Comparison of ENCODE assay signal across 1 cellular context in the genomic region with DNA sequence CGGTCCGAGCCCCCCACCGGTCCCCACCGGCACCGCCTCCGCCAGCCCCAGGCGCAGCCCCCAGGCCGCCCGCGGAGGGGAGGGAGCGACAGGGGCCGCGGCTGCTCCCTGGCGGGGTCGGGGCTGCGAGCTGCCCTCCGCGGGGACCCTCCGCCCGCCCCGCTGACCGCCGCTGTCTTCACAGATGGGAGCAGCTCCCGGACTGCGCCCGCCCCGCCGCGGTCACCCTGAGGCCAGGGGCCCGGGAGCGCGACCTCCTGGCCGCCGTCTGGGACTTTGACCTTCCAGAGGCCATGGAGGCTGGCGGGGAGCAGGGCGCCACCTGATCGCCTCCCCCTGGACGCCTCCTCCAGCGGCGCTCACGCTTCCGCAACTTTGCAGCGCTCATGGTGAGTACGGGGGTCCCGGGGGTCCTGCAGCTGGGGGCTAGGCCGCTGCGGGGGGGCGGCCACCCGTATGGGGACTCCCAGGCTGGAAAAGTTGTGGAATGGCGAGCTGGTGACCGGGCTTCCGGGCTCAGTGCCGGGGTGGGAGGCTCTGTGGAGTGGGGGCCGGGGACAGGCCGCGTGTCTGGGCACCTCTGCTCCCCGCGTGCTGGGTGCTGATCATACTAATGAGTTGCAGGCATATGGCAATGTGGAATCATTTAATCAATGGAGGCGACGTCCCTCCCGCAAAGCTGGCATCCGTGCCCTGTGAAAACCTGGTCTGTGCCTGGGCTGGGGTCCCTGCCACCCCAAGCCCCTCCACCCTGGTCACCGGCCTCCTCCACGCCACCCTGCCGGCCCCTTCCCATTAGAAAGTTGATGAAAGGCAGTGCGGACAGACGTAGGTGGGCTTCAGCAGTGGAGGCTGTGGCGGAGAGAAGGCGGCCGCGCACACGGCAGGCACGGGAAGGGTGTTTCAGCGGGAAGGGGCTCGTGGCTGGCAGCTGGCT.
A peak's percentile ranks its signal among the peaks of the same experiment; 100 is the strongest.
TF ChIP-seq lines count a peak whose summit lies in the region.

No MANE protein-coding gene starts in this region.

TF ChIP-seq in HepG2, 621 proteins besides CTCF, POLR2A, EP300 and RAD21 (continued from another document and continues in another):
- TF ChIP-seq ZMAT3 (CRISPR knock-in tag; conservative IDR thresholded peaks at IDR 0.05) (no peak), ZNF382 (CRISPR knock-in tag; IDR thresholded peaks at IDR 0.05; ENCODE audit: borderline replicate concordance) (no peak), SP1 (IDR thresholded peaks at IDR 0.05) (no peak), SP1 (CRISPR knock-in tag; IDR thresholded peaks at IDR 0.05) (no peak), ZNF773 (CRISPR knock-in tag; IDR thresholded peaks at IDR 0.05; ENCODE audit: borderline replicate concordance) (no peak), ZNF501 (CRISPR knock-in tag; IDR thresholded peaks at IDR 0.05) (no peak), ZNF766 (CRISPR knock-in tag; IDR thresholded peaks at IDR 0.05; ENCODE audit: borderline replicate concordance) (no peak), ZNF34 (CRISPR knock-in tag; IDR thresholded peaks at IDR 0.05; ENCODE audit: borderline replicate concordance) (no peak), NR2F6 (IDR thresholded peaks at IDR 0.05) (peak; percentile 48; the same call in 1 of the 2 replicates), NR2F6 (CRISPR knock-in tag; IDR thresholded peaks at IDR 0.05) (peak; percentile 90), TBP (CRISPR knock-in tag; IDR thresholded peaks at IDR 0.05) (no peak), SNAPC4 (CRISPR knock-in tag; IDR thresholded peaks at IDR 0.05) (no peak), CBFB (CRISPR knock-in tag; IDR thresholded peaks at IDR 0.05) (no peak), ZFP90 (CRISPR knock-in tag; IDR thresholded peaks at IDR 0.05; ENCODE audit: borderline replicate concordance) (no peak), ATF5 (CRISPR knock-in tag; IDR thresholded peaks at IDR 0.05; ENCODE audit: low read depth) (no peak), JARID2 (CRISPR knock-in tag; IDR thresholded peaks at IDR 0.05; ENCODE audit: insufficient replicate concordance) (no peak), ZNF672 (CRISPR knock-in tag; IDR thresholded peaks at IDR 0.05) (no peak; the same call in 1 of the 2 replicates), ZFAT (CRISPR knock-in tag; conservative IDR thresholded peaks at IDR 0.05) (no peak), PHB2 (IDR thresholded peaks at IDR 0.05; ENCODE audit: partially characterized antibody) (no peak), SUZ12 (IDR thresholded peaks at IDR 0.05; ENCODE audit: low read depth, low read length) (no peak), ATF7-NPFF (CRISPR knock-in tag; IDR thresholded peaks at IDR 0.05; ENCODE audit: low read depth) (no peak), NCOR1 (IDR thresholded peaks at IDR 0.05; ENCODE audit: borderline replicate concordance, low read length) (0 out of 2 replicates have a peak, but pooled peaks have one; percentile 19), ZNF232 (CRISPR knock-in tag; IDR thresholded peaks at IDR 0.05; ENCODE audit: borderline replicate concordance) (no peak), SAFB2 (CRISPR knock-in tag; IDR thresholded peaks at IDR 0.05; ENCODE audit: borderline replicate concordance, low read depth) (no peak), HOXA5 (CRISPR knock-in tag; IDR thresholded peaks at IDR 0.05) (no peak), RXRA (CRISPR knock-in tag; IDR thresholded peaks at IDR 0.05) (peak; percentile 89), NFKB2 (CRISPR knock-in tag; IDR thresholded peaks at IDR 0.05; ENCODE audit: borderline replicate concordance) (no peak), ELF1 (CRISPR knock-in tag; IDR thresholded peaks at IDR 0.05) (no peak), ZNF510 (CRISPR knock-in tag; IDR thresholded peaks at IDR 0.05; ENCODE audit: low read depth) (no peak)
- TF ChIP-seq, protein P1, sequence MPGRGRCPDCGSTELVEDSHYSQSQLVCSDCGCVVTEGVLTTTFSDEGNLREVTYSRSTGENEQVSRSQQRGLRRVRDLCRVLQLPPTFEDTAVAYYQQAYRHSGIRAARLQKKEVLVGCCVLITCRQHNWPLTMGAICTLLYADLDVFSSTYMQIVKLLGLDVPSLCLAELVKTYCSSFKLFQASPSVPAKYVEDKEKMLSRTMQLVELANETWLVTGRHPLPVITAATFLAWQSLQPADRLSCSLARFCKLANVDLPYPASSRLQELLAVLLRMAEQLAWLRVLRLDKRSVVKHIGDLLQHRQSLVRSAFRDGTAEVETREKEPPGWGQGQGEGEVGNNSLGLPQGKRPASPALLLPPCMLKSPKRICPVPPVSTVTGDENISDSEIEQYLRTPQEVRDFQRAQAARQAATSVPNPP (CRISPR knock-in tag; IDR thresholded peaks at IDR 0.05) = no peak
- TF ChIP-seq, protein P2, sequence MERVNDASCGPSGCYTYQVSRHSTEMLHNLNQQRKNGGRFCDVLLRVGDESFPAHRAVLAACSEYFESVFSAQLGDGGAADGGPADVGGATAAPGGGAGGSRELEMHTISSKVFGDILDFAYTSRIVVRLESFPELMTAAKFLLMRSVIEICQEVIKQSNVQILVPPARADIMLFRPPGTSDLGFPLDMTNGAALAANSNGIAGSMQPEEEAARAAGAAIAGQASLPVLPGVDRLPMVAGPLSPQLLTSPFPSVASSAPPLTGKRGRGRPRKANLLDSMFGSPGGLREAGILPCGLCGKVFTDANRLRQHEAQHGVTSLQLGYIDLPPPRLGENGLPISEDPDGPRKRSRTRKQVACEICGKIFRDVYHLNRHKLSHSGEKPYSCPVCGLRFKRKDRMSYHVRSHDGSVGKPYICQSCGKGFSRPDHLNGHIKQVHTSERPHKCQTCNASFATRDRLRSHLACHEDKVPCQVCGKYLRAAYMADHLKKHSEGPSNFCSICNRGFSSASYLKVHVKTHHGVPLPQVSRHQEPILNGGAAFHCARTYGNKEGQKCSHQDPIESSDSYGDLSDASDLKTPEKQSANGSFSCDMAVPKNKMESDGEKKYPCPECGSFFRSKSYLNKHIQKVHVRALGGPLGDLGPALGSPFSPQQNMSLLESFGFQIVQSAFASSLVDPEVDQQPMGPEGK (CRISPR knock-in tag; IDR thresholded peaks at IDR 0.05) = peak; percentile 76
- TF ChIP-seq, protein P3, sequence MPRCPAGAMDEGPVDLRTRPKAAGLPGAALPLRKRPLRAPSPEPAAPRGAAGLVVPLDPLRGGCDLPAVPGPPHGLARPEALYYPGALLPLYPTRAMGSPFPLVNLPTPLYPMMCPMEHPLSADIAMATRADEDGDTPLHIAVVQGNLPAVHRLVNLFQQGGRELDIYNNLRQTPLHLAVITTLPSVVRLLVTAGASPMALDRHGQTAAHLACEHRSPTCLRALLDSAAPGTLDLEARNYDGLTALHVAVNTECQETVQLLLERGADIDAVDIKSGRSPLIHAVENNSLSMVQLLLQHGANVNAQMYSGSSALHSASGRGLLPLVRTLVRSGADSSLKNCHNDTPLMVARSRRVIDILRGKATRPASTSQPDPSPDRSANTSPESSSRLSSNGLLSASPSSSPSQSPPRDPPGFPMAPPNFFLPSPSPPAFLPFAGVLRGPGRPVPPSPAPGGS (CRISPR knock-in tag; IDR thresholded peaks at IDR 0.05) = no peak
- TF ChIP-seq, protein P4, sequence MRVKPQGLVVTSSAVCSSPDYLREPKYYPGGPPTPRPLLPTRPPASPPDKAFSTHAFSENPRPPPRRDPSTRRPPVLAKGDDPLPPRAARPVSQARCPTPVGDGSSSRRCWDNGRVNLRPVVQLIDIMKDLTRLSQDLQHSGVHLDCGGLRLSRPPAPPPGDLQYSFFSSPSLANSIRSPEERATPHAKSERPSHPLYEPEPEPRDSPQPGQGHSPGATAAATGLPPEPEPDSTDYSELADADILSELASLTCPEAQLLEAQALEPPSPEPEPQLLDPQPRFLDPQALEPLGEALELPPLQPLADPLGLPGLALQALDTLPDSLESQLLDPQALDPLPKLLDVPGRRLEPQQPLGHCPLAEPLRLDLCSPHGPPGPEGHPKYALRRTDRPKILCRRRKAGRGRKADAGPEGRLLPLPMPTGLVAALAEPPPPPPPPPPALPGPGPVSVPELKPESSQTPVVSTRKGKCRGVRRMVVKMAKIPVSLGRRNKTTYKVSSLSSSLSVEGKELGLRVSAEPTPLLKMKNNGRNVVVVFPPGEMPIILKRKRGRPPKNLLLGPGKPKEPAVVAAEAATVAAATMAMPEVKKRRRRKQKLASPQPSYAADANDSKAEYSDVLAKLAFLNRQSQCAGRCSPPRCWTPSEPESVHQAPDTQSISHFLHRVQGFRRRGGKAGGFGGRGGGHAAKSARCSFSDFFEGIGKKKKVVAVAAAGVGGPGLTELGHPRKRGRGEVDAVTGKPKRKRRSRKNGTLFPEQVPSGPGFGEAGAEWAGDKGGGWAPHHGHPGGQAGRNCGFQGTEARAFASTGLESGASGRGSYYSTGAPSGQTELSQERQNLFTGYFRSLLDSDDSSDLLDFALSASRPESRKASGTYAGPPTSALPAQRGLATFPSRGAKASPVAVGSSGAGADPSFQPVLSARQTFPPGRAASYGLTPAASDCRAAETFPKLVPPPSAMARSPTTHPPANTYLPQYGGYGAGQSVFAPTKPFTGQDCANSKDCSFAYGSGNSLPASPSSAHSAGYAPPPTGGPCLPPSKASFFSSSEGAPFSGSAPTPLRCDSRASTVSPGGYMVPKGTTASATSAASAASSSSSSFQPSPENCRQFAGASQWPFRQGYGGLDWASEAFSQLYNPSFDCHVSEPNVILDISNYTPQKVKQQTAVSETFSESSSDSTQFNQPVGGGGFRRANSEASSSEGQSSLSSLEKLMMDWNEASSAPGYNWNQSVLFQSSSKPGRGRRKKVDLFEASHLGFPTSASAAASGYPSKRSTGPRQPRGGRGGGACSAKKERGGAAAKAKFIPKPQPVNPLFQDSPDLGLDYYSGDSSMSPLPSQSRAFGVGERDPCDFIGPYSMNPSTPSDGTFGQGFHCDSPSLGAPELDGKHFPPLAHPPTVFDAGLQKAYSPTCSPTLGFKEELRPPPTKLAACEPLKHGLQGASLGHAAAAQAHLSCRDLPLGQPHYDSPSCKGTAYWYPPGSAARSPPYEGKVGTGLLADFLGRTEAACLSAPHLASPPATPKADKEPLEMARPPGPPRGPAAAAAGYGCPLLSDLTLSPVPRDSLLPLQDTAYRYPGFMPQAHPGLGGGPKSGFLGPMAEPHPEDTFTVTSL (CRISPR knock-in tag; IDR thresholded peaks at IDR 0.05; ENCODE audit: borderline replicate concordance) = no peak
- TF ChIP-seq, protein P5, sequence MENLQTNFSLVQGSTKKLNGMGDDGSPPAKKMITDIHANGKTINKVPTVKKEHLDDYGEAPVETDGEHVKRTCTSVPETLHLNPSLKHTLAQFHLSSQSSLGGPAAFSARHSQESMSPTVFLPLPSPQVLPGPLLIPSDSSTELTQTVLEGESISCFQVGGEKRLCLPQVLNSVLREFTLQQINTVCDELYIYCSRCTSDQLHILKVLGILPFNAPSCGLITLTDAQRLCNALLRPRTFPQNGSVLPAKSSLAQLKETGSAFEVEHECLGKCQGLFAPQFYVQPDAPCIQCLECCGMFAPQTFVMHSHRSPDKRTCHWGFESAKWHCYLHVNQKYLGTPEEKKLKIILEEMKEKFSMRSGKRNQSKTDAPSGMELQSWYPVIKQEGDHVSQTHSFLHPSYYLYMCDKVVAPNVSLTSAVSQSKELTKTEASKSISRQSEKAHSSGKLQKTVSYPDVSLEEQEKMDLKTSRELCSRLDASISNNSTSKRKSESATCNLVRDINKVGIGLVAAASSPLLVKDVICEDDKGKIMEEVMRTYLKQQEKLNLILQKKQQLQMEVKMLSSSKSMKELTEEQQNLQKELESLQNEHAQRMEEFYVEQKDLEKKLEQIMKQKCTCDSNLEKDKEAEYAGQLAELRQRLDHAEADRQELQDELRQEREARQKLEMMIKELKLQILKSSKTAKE (CRISPR knock-in tag; IDR thresholded peaks at IDR 0.05; ENCODE audit: borderline replicate concordance) = peak; percentile 91
- TF ChIP-seq, protein P6, sequence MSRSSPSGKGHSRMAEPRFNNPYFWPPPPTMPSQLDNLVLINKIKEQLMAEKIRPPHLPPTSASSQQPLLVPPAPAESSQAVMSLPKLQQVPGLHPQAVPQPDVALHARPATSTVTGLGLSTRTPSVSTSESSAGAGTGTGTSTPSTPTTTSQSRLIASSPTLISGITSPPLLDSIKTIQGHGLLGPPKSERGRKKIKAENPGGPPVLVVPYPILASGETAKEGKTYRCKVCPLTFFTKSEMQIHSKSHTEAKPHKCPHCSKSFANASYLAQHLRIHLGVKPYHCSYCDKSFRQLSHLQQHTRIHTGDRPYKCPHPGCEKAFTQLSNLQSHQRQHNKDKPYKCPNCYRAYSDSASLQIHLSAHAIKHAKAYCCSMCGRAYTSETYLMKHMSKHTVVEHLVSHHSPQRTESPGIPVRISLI (CRISPR knock-in tag; IDR thresholded peaks at IDR 0.05; ENCODE audit: borderline replicate concordance) = no peak
- TF ChIP-seq, protein P7, sequence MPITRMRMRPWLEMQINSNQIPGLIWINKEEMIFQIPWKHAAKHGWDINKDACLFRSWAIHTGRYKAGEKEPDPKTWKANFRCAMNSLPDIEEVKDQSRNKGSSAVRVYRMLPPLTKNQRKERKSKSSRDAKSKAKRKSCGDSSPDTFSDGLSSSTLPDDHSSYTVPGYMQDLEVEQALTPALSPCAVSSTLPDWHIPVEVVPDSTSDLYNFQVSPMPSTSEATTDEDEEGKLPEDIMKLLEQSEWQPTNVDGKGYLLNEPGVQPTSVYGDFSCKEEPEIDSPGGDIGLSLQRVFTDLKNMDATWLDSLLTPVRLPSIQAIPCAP (CRISPR knock-in tag; IDR thresholded peaks at IDR 0.05; ENCODE audit: low read depth) = no peak
